Comparison of ENCODE assay signal across 8 cellular contexts in the genomic region with DNA sequence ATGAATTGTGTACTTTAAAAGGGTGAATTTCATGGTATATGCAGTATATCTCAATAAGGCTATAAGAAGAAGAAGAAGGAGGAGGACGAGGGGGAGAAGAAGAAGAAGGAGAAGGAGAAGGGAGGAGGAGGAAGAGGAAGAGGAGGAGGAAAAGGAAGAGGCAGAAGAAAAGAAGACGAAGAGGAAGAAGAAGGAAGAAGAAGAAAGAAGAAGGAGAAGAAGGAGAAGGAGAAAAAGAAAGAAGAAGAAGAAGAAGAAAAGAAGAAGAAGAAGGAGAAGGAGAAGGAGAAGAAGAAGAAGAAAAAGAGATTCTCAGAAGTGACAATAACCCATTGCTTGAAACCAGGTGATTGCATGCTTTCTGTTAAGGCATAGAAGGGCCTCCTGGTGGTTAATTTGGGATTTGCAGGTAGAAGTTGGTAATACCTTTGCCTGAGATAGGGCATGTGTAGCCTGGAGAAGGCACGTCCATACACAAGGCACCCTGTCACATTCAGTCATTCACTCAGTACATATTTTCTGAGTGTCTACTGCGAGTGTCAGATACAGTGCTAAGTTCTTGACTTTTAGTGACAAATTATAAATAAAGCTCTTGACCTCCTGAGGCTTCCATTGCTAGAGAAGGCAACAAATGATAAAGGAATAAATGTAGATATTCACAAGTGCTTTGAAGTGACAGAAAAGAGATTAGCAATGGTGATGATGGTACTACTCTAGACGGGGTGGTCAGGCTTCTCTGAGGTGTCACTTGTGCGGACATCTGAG.
DNase-seq lines count a peak whose midpoint lies in the region; ATAC-seq and TF ChIP-seq lines count a peak whose summit lies in the region.

No MANE protein-coding gene starts in this region.

- 52 to 57% (median 54%) methylated on average over 6 of the region's 6 CpGs for WGBS in heart left ventricle, 4 donors

- H3K27ac Mint-ChIP-seq in activated T-cell treated with anti-CD3 and anti-CD28 coated beads, Interleukin-2, amount 50 U/mL, for 24 hours = no peak overlapping the region

- TF ChIP-seq CTCF in cardiac muscle cell (IDR thresholded peaks at IDR 0.05; ENCODE audit: low read depth, low read length) (peak; percentile 31), heart left ventricle (IDR thresholded peaks at IDR 0.05) (peak in 2 of 12 donors; percentile 5 to 14), fibroblast of pulmonary artery (IDR thresholded peaks at IDR 0.05; ENCODE audit: low read length, missing control alignments) (peak; percentile 45)

- H3K36me3 ChIP-seq in cardiac muscle cell = no peaks in the 10 kb centered on the region
- no peaks in the 10 kb centered on the region for H3K36me3 ChIP-seq in heart left ventricle

- ATAC-seq in heart left ventricle = no peak
- peak; percentile 85 for ATAC-seq in HG02870 (IDR thresholded peaks at IDR 0.05; ENCODE audit: unreplicated experiment)
- no peak for ATAC-seq in HG03196 (IDR thresholded peaks at IDR 0.05; ENCODE audit: unreplicated experiment)

- H3K4me3 ChIP-seq in cardiac muscle cell (no peak overlapping the region), heart left ventricle (no peak overlapping the region), fibroblast of pulmonary artery (replicated peaks; ENCODE audit: low read depth, low read length) (no peak overlapping the region)

- no peaks in the 10 kb centered on the region for H3K4me1 ChIP-seq in cardiac muscle cell (ENCODE audit: low read depth)
- H3K4me1 ChIP-seq in heart left ventricle = no peaks in the 10 kb centered on the region

- H3K27me3 Mint-ChIP-seq in activated T-cell treated with anti-CD3 and anti-CD28 coated beads, Interleukin-2, amount 50 U/mL, for 24 hours = no peaks in the 10 kb centered on the region

- DNase-seq in cardiac muscle cell (ENCODE audit: low read depth in 1 of 2, low spot score in 1 of 2) = peak; percentile 28 to 57
- no peak for DNase-seq in heart left ventricle
- DNase-seq in NCI-H748 treated with DMSO at 0.1 percent for 48 hours (lab: John Stamatoyannopoulos, UW) = peak; percentile 46
- peak; percentile 37 for DNase-seq in fibroblast of pulmonary artery (ENCODE audit: low read depth)
- no peak for DNase-seq in cardiac septum (ENCODE audit: low spot score)
- DNase-seq in activated T-cell treated with anti-CD3 and anti-CD28 coated beads, Interleukin-2, amount 50 U/mL, for 24 hours = no peak

- no peaks in the 10 kb centered on the region for H3K27me3 ChIP-seq in cardiac muscle cell
- H3K27me3 ChIP-seq in heart left ventricle = no peaks in the 10 kb centered on the region

- H3K4me3 Mint-ChIP-seq in activated T-cell treated with anti-CD3 and anti-CD28 coated beads, Interleukin-2, amount 50 U/mL, for 24 hours = no peak overlapping the region

- no peak for TF ChIP-seq POLR2A in heart left ventricle (IDR thresholded peaks at IDR 0.05)

- H3K9me3 ChIP-seq in cardiac muscle cell (ENCODE audit: low read depth) (no peaks in the 10 kb centered on the region), heart left ventricle (no peaks in the 10 kb centered on the region)

- intact Hi-C loops in heart left ventricle (cut with DNase I) = no loop called here
- intact Hi-C loops in cardiac septum (cut with DNase I) = no loop called here

- H3K36me3 Mint-ChIP-seq in activated T-cell treated with anti-CD3 and anti-CD28 coated beads, Interleukin-2, amount 50 U/mL, for 24 hours (ENCODE audit: low read depth) = no peaks in the 10 kb centered on the region

- H3K27ac ChIP-seq in cardiac muscle cell = no peak overlapping the region
- H3K27ac ChIP-seq in heart left ventricle = no peak overlapping the region

- H3K9me3 Mint-ChIP-seq in activated T-cell treated with anti-CD3 and anti-CD28 coated beads, Interleukin-2, amount 50 U/mL, for 24 hours = no peaks in the 10 kb centered on the region

- H3K4me1 Mint-ChIP-seq in activated T-cell treated with anti-CD3 and anti-CD28 coated beads, Interleukin-2, amount 50 U/mL, for 24 hours (ENCODE audit: low read depth) = no peaks in the 10 kb centered on the region

Comparison
In these comparisons a context has a peak if more than half of its experiments do, and no peak if none do; other contexts are left out.
1. DNase-seq: peak in cardiac muscle cell (2 of 2), NCI-H748 treated with DMSO at 0.1 percent for 48 hours (single experiment) and fibroblast of pulmonary artery (single experiment); none in heart left ventricle (0 of 5), cardiac septum (single experiment) and activated T-cell treated with anti-CD3 and anti-CD28 coated beads, Interleukin-2, amount 50 U/mL, for 24 hours (single experiment).